ENCODE assay signal across 1 cellular context in the genomic region with DNA sequence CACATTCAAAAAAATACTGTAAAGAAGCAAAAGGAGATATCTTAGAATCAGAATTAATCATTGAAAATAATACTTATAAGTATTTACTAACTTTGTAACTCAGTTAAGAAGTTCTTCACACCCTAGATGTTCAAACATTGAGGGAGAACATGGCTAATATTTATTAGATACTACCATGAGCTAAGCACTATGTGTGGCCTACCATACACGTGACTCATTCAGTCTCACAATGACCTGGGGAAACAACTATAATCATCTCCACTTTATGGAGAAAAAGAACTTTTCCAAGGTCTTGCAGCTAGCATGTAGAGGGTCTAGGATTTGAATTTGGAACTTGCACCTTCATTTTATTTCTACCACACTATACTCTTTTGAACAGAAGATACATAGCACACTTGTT.
TF ChIP-seq lines count a peak whose summit lies in the region.

No MANE protein-coding gene starts in this region.

TF ChIP-seq in IMR-90, 13 proteins besides CTCF, POLR2A, EP300 and RAD21 (continued from another document):
- no peak for TF ChIP-seq SMC3 (IDR thresholded peaks at IDR 0.05; ENCODE audit: low read depth, low read length)
